In the genomic region with DNA sequence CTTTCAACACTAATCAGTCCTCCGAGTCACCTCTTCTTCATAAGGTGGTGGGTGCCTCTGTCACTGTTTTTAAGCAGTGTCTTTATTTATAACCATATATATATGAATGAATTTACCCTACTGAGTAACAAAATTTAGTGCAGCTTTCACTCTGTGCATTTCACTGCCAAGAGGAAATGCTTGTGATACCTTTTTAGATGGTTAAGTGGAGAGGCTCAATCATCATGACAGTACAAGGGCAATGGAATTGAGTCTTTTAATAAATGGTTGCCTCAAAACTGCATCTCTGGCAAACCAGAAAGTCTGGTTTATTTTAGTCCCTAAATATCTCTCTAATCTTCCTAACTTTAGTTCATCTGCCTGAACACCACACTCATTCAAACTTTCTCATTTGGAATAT, we compare ENCODE assay signal across 26 cellular contexts.
"Had no signal": no experiment of that assay in that cellular context is flagged by ENCODE, and none has a peak within 500 bp of the region (broad histone marks: within the 10 kb centered on the region; RNA-seq: fewer than 3 reads in every experiment).

No MANE protein-coding gene starts in this region.

- H3K27ac ChIP-seq: ascending aorta, VCaP had no signal

- DNase-seq: activated B cell treated with CpG ODN at 0.5 μM for 24 hours; activated CD4-positive, alpha-beta memory T cell treated with anti-CD3 and anti-CD28 coated beads for 36 hours; activated CD4-positive, alpha-beta T cell treated with anti-CD3 and anti-CD28 coated beads for 4 hours; activated CD4-positive, alpha-beta T cell treated with anti-CD3 and anti-CD28 coated beads, Interleukin-2, amount 10 ng/mL, durations not matched to agents 24 days and 14 days; activated CD4-positive, alpha-beta T cell treated with anti-CD3 and anti-CD28 coated beads, Interleukin-2, amount 50 U/mL, for 1 hour; activated CD4-positive, alpha-beta T cell treated with anti-CD3 and anti-CD28 coated beads, Interleukin-2, amount 50 U/mL, for 4 hours; activated CD4-positive, CD25-positive, alpha-beta regulatory T cell treated with anti-CD3 and anti-CD28 coated beads, Interleukin-2, amount 50 U/mL, for 72 hours; activated CD8-positive, alpha-beta memory T cell treated with anti-CD3 and anti-CD28 coated beads, Interleukin-2, amount 10 ng/mL, durations not matched to agents 7 days and 5 days; activated CD8-positive, alpha-beta memory T cell treated with anti-CD3 and anti-CD28 coated beads, Interleukin-2, amount 50 U/mL, for 48 hours; activated CD8-positive, alpha-beta T cell treated with anti-CD3 and anti-CD28 coated beads for 36 hours; activated effector memory CD4-positive, alpha-beta T cell treated with Interleukin-2 at 50 U/mL for 16 hours; activated gamma-delta T cell; activated naive CD4-positive, alpha-beta T cell treated with anti-CD3 and anti-CD28 coated beads, Interleukin-2, amount 10 ng/mL, durations not matched to agents 7 days and 5 days; activated naive CD4-positive, alpha-beta T cell treated with Interleukin-2 at 50 U/mL for 16 hours; activated naive CD8-positive, alpha-beta T cell treated with anti-CD3 and anti-CD28 coated beads, Interleukin-2, amount 10 ng/mL, durations not matched to agents 7 days and 5 days; activated naive CD8-positive, alpha-beta T cell treated with anti-CD3 and anti-CD28 coated beads, Interleukin-2, amount 50 U/mL, for 24 hours; activated T-cell treated with anti-CD3 and anti-CD28 coated beads, Interleukin-2, amount 50 U/mL, for 24 hours; activated T-cell treated with anti-CD3 and anti-CD28 coated beads, Interleukin-2, amount 50 U/mL, for 48 hours; amygdala; anterior cingulate cortex; central memory CD4-positive, alpha-beta T cell; T-helper 1 cell; T-helper 2 cell; T-helper 9 cell had no signal

- H3K4me1 ChIP-seq: ascending aorta had no signal

- ATAC-seq: activated CD8-positive, alpha-beta memory T cell treated with anti-CD3 and anti-CD28 coated beads, Interleukin-2, amount 10 ng/mL, durations not matched to agents 7 days and 5 days; activated CD8-positive, alpha-beta T cell treated with anti-CD3 and anti-CD28 coated beads for 36 hours; activated naive CD8-positive, alpha-beta T cell treated with anti-CD3 and anti-CD28 coated beads, Interleukin-2, amount 50 U/mL, for 24 hours had no signal

- H3K36me3 ChIP-seq: ascending aorta had no signal

- H3K4me3 ChIP-seq: ascending aorta had no signal

- H3K27me3 ChIP-seq: ascending aorta had no signal

- H3K9me3 ChIP-seq: ascending aorta had no signal
